12 cellular contexts compared by ENCODE assay signal in the genomic region with DNA sequence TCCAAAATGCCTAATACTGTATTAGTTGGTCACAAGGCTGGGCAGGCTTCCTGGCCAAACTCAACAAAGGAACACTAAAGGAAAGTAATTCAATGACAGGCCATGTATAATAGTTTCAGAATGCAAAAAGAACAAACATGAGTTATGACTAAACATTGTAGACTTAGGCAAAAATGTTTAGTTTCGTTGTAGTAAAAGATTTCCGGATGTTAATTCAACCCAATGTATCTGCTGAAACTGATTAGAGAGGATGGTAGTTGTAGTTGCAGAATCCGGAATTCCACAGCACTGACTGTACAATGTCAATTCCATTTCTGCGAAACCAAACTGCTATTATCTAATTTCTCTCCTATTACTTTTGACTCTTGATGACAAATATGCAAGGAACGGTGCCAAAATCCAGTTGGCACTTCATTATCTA.
DNase-seq lines count a peak whose midpoint lies in the region; ATAC-seq and TF ChIP-seq lines count a peak whose summit lies in the region.
"Had no signal": no experiment of that assay in that cellular context is flagged by ENCODE, and none has a peak within 500 bp of the region (broad histone marks: within the 10 kb centered on the region; RNA-seq: fewer than 3 reads in every experiment).

No MANE protein-coding gene starts in this region.

- H3K4me3 ChIP-seq in MG63 (no peak overlapping the region), choroid plexus epithelial cell (ENCODE audit: low read depth, low read length) (no peak overlapping the region), left lung (no peak overlapping the region), MM.1S (ENCODE audit: low read length) (no peak overlapping the region), mucosa of descending colon (no peak overlapping the region)
- H3K4me3 ChIP-seq: GM12878, neural progenitor cell, testis had no signal

- intact Hi-C loops in left lung (cut with DNase I) (no loop called here), mucosa of descending colon (cut with DNase I, micrococcal nuclease) (no loop called here)

- no peaks in the 10 kb centered on the region for H3K4me1 Mint-ChIP-seq in glutamatergic neuron (ENCODE audit: low read depth, unreplicated experiment)
- H3K4me1 Mint-ChIP-seq: immature natural killer cell had no signal

- ATAC-seq in left lung = peak; percentile 44
- ATAC-seq in mucosa of descending colon = no peak
- ATAC-seq: GM12878 had no signal

- no peaks in the 10 kb centered on the region for H3K9me3 Mint-ChIP-seq in glutamatergic neuron (ENCODE audit: unreplicated experiment)
- H3K9me3 Mint-ChIP-seq: neural progenitor cell had no signal

- TF ChIP-seq CTCF in choroid plexus epithelial cell (conservative IDR thresholded peaks at IDR 0.05; ENCODE audit: low read depth, low read length) = no peak
- no peak for TF ChIP-seq CTCF in left lung (IDR thresholded peaks at IDR 0.05)
- no peak for TF ChIP-seq CTCF in MM.1S (IDR thresholded peaks at IDR 0.05; ENCODE audit: low read length)
- TF ChIP-seq CTCF in glutamatergic neuron (IDR thresholded peaks at IDR 0.05; ENCODE audit: partially characterized antibody, unreplicated experiment) = no peak
- no peak for TF ChIP-seq CTCF in mucosa of descending colon (IDR thresholded peaks at IDR 0.05)

- no peak overlapping the region for H3K9ac ChIP-seq in MM.1S (ENCODE audit: low read length)
- H3K9ac ChIP-seq: neural progenitor cell had no signal

- no peaks in the 10 kb centered on the region for H3F3A ChIP-seq in MM.1S (ENCODE audit: insufficient read depth, low read length)

- H3K27me3 Mint-ChIP-seq in glutamatergic neuron (ENCODE audit: unreplicated experiment) = no peaks in the 10 kb centered on the region

- H3K4me2 ChIP-seq in MM.1S (ENCODE audit: low read depth, low read length) = no peak overlapping the region
- H3K4me2 ChIP-seq: neural progenitor cell had no signal

- H3K27ac ChIP-seq in left lung = peak overlapping the region in 1 of 2 donors; percentile 53
- no peak overlapping the region for H3K27ac ChIP-seq in MM.1S (ENCODE audit: low read length)
- H3K27ac ChIP-seq: neural progenitor cell, testis had no signal

- H3K27ac Mint-ChIP-seq in glutamatergic neuron (ENCODE audit: unreplicated experiment) = no peak overlapping the region
- H3K27ac Mint-ChIP-seq: immature natural killer cell, neural progenitor cell had no signal

- H3K4me1 ChIP-seq in left lung (no peaks in the 10 kb centered on the region), MM.1S (ENCODE audit: low read length) (peaks cover 1% of the 10 kb centered on the region; the same call in 1 of the 2 replicates), mucosa of descending colon (ENCODE audit: low read depth) (no peaks in the 10 kb centered on the region)
- H3K4me1 ChIP-seq: neural progenitor cell, testis had no signal

- no peaks in the 10 kb centered on the region for H3K79me2 ChIP-seq in MM.1S (ENCODE audit: low read length)

- no peak overlapping the region for H3K4me3 Mint-ChIP-seq in glutamatergic neuron (ENCODE audit: unreplicated experiment)
- H3K4me3 Mint-ChIP-seq: immature natural killer cell, neural progenitor cell had no signal

- H3K36me3 ChIP-seq in MG63 (no peaks in the 10 kb centered on the region; the same call in 1 of the 2 replicates), left lung (no peaks in the 10 kb centered on the region), MM.1S (replicated peaks; ENCODE audit: insufficient read depth, low read length) (no peaks in the 10 kb centered on the region), mucosa of descending colon (ENCODE audit: low read depth) (no peaks in the 10 kb centered on the region)
- H3K36me3 ChIP-seq: neural progenitor cell had no signal

- no peaks in the 10 kb centered on the region for H3K27me3 ChIP-seq in MG63
- no peaks in the 10 kb centered on the region for H3K27me3 ChIP-seq in left lung
- H3K27me3 ChIP-seq in MM.1S (replicated peaks; ENCODE audit: insufficient read depth, low read length) = no peaks in the 10 kb centered on the region
- H3K27me3 ChIP-seq: neural progenitor cell, testis had no signal

- no peaks in the 10 kb centered on the region for H3K9me2 ChIP-seq in MM.1S (replicated peaks; ENCODE audit: insufficient read depth, low read length)

- H4K20me1 ChIP-seq in MM.1S (ENCODE audit: insufficient read depth, low read length) = no peaks in the 10 kb centered on the region

- H3K9me3 ChIP-seq in MG63 (no peaks in the 10 kb centered on the region; the same call in 1 of the 2 replicates), left lung (no peaks in the 10 kb centered on the region), MM.1S (replicated peaks; ENCODE audit: insufficient read depth, low read length) (no peaks in the 10 kb centered on the region), mucosa of descending colon (no peaks in the 10 kb centered on the region)
- H3K9me3 ChIP-seq: testis had no signal

- no peak overlapping the region for H2AFZ ChIP-seq in MM.1S (ENCODE audit: low read length)
- H2AFZ ChIP-seq: neural progenitor cell had no signal

- no peaks in the 10 kb centered on the region for H3K36me3 Mint-ChIP-seq in glutamatergic neuron (ENCODE audit: unreplicated experiment)
- H3K36me3 Mint-ChIP-seq: immature natural killer cell, neural progenitor cell had no signal

- peak; percentile 47 for DNase-seq in AG08396 (ENCODE audit: low spot score)
- DNase-seq in MG63 = peak; percentile 75
- peak; percentile 96 for DNase-seq in choroid plexus epithelial cell (ENCODE audit: low read depth)
- DNase-seq in left lung = no peak
- DNase-seq in MM.1S = no peak
- no peak for DNase-seq in retina
- no peak for DNase-seq in glutamatergic neuron
- DNase-seq in mucosa of descending colon = no peak
- DNase-seq: immature natural killer cell, testis had no signal

Comparison
In these comparisons a context has a peak if more than half of its experiments do, and no peak if none do; other contexts are left out.
1. DNase-seq: peak in AG08396 (single experiment), MG63 (single experiment) and choroid plexus epithelial cell (single experiment); none in left lung (0 of 2), MM.1S (single experiment), retina (single experiment), glutamatergic neuron (single experiment) and mucosa of descending colon (0 of 3).